In genomic region chr10:45596556-45596955, GRCh38 we compare ENCODE assay signal across 1 cellular context.
TF ChIP-seq lines count a peak whose summit lies in the region.

No MANE protein-coding gene starts in this region.

TF ChIP-seq in HepG2, 621 proteins besides CTCF, POLR2A, EP300 and RAD21 (continued from another document):
- TF ChIP-seq ARID4A (CRISPR knock-in tag; IDR thresholded peaks at IDR 0.05; ENCODE audit: borderline replicate concordance) (no peak), ETS1 (CRISPR knock-in tag; IDR thresholded peaks at IDR 0.05) (no peak), HBP1 (CRISPR knock-in tag; IDR thresholded peaks at IDR 0.05; ENCODE audit: low read depth) (no peak), MAF1 (CRISPR knock-in tag; IDR thresholded peaks at IDR 0.05; ENCODE audit: borderline replicate concordance) (no peak), ZNF747 (CRISPR knock-in tag; IDR thresholded peaks at IDR 0.05; ENCODE audit: borderline replicate concordance) (no peak), CEBPG (CRISPR knock-in tag; IDR thresholded peaks at IDR 0.05) (no peak), HNRNPH1 (optimal IDR thresholded peaks at IDR 0.05; ENCODE audit: low read depth, low read length) (no peak), HNRNPLL (IDR thresholded peaks at IDR 0.05; ENCODE audit: low read depth, low read length, poor library complexity, severe bottlenecking) (no peak), ZNF33A (CRISPR knock-in tag; IDR thresholded peaks at IDR 0.05; ENCODE audit: borderline replicate concordance) (no peak), HCFC1 (IDR thresholded peaks at IDR 0.05; ENCODE audit: low read depth, low read length) (no peak), NFIB (CRISPR knock-in tag; IDR thresholded peaks at IDR 0.05; ENCODE audit: borderline replicate concordance) (no peak), JUN (CRISPR knock-in tag; IDR thresholded peaks at IDR 0.05) (no peak), ZNF672 (CRISPR knock-in tag; IDR thresholded peaks at IDR 0.05) (no peak)
